20 cellular contexts compared by ENCODE assay signal in genomic region chr1:219092206-219092605, GRCh38.
DNase-seq lines count a peak whose midpoint lies in the region; ATAC-seq, FAIRE-seq and TF ChIP-seq lines count a peak whose summit lies in the region.
"Had no signal": no experiment of that assay in that cellular context is flagged by ENCODE, and none has a peak within 500 bp of the region (broad histone marks: within the 10 kb centered on the region; RNA-seq: fewer than 3 reads in every experiment).

No MANE protein-coding gene starts in this region.

- H3K36me3 ChIP-seq in IMR-90 (ENCODE audit: control insufficient read depth, insufficient read depth, low read length) (no peaks in the 10 kb centered on the region), mammary epithelial cell (ENCODE audit: insufficient read depth, low read length) (no peaks in the 10 kb centered on the region), mesenchymal stem cell (ENCODE audit: control insufficient read depth in 1 of 2, insufficient read depth in 2 of 2, low read depth in 1 of 2, low read length in 2 of 2) (no peaks in the 10 kb centered on the region), HepG2 (replicated peaks in 1 of 2; ENCODE audit: control insufficient read depth in 1 of 2, insufficient read depth in 2 of 2, low read length in 2 of 2) (no peaks in the 10 kb centered on the region)
- H3K36me3 ChIP-seq: colonic mucosa, MG63, neutrophil, upper lobe of right lung had no signal

- TF ChIP-seq POLR2A in IMR-90 (IDR thresholded peaks at IDR 0.05; ENCODE audit: low read depth, low read length) (no peak), HepG2 (IDR thresholded peaks at IDR 0.05; ENCODE audit: insufficient read depth in 1 of 2, low read depth in 2 of 2, low read length in 2 of 2) (no peak)

- no peak overlapping the region for H2AK5ac ChIP-seq in IMR-90 (ENCODE audit: low read depth, low read length)
- no peak overlapping the region for H2AK5ac ChIP-seq in mesenchymal stem cell (ENCODE audit: low read length, severe bottlenecking)

- in situ Hi-C loops in IMR-90 (cut with MboI; ENCODE audit: low sequenced_read_pairs): loop anchor here (25.0 kb wide), 1 partner anchor 470 kb away; no protein-coding TSS in a partner anchor
- in situ Hi-C loops in mammary epithelial cell (cut with MboI; ENCODE audit: low sequenced_read_pairs in 2 of 2): no loop called here
- in situ Hi-C loops in HepG2 (cut with HindIII; ENCODE audit: extremely low pct_ligation_motif_present, low pct_unique_long_range_greater_than_20kb): no loop called here

- H3K79me1 ChIP-seq in IMR-90 (ENCODE audit: low read depth in 1 of 2, low read length in 2 of 2) (no peaks in the 10 kb centered on the region), mesenchymal stem cell (replicated peaks; ENCODE audit: low read length, poor library complexity, severe bottlenecking) (no peaks in the 10 kb centered on the region)

- H2BK15ac ChIP-seq in IMR-90 (ENCODE audit: low read depth, low read length) (no peak overlapping the region), mesenchymal stem cell (ENCODE audit: low read depth, poor library complexity, severe bottlenecking) (no peak overlapping the region)

- H4K20me1 ChIP-seq in IMR-90 (ENCODE audit: insufficient read depth, low read length) (no peaks in the 10 kb centered on the region), mammary epithelial cell (ENCODE audit: insufficient read depth, low read length) (no peaks in the 10 kb centered on the region), HepG2 (ENCODE audit: insufficient read depth, low read length) (no peaks in the 10 kb centered on the region)

- no peak overlapping the region for H4K5ac ChIP-seq in IMR-90 (ENCODE audit: low read depth, low read length)

- H2BK20ac ChIP-seq in IMR-90 (ENCODE audit: low read depth, low read length): no peak overlapping the region

- no peak overlapping the region for H3K14ac ChIP-seq in IMR-90 (replicated peaks; ENCODE audit: low read depth, low read length)
- no peak overlapping the region for H3K14ac ChIP-seq in mesenchymal stem cell (ENCODE audit: low read length in 2 of 2)

- H2BK120ac ChIP-seq in IMR-90 (ENCODE audit: low read depth, low read length): no peak overlapping the region; the same call in 1 of the 2 replicates
- H2BK120ac ChIP-seq in mesenchymal stem cell (ENCODE audit: low read depth, low read length): no peak overlapping the region

- BruUV-seq in IMR-90 (replicated peaks; lab: Mats Ljungman, UMichigan) (no TSS peak), mammary epithelial cell (replicated peaks; lab: Mats Ljungman, UMichigan) (no TSS peak), HepG2 (replicated peaks; lab: Mats Ljungman, UMichigan) (no TSS peak)

- H3K4me3 ChIP-seq in IMR-90 (ENCODE audit: insufficient read depth, low read depth, low read length) (no peak overlapping the region), mammary epithelial cell (replicated peaks in 1 of 3; ENCODE audit: insufficient read depth in 1 of 3, low read depth in 2 of 3, low read length in 3 of 3) (no peak overlapping the region), mesenchymal stem cell (ENCODE audit: insufficient read depth in 1 of 2, low read depth in 1 of 2, low read length in 2 of 2) (no peak overlapping the region), HepG2 (replicated peaks in 1 of 3; ENCODE audit: insufficient read depth in 1 of 3, low read depth in 2 of 3, low read length in 3 of 3) (no peak overlapping the region)
- H3K4me3 ChIP-seq: colonic mucosa, lung, MG63, upper lobe of right lung had no signal

- no peak for TF ChIP-seq RAD21 in IMR-90 (IDR thresholded peaks at IDR 0.05; ENCODE audit: low read length)
- TF ChIP-seq RAD21 in HepG2 (CRISPR knock-in tag; IDR thresholded peaks at IDR 0.05): no peak

- H3K18ac ChIP-seq in IMR-90 (ENCODE audit: low read depth, low read length): no peak overlapping the region
- no peak overlapping the region for H3K18ac ChIP-seq in mesenchymal stem cell (ENCODE audit: low read depth in 1 of 2, low read length in 2 of 2)

- dilution Hi-C loops in IMR-90 (cut with HindIII; ENCODE audit: low sequenced_read_pairs, unreplicated experiment): no loop called here
- dilution Hi-C loops in mammary epithelial cell (cut with HindIII; ENCODE audit: low sequenced_read_pairs): no loop called here

- TF ChIP-seq EP300 in HepG2 (IDR thresholded peaks at IDR 0.05; ENCODE audit: low read depth in 2 of 2, low read length in 2 of 2) (no peak), HepG2 (CRISPR knock-in tag; IDR thresholded peaks at IDR 0.05; ENCODE audit: borderline replicate concordance) (no peak)

- H3K27me3 ChIP-seq in IMR-90 (ENCODE audit: control insufficient read depth, insufficient read depth, low read length) (no peaks in the 10 kb centered on the region), mammary epithelial cell (ENCODE audit: insufficient read depth, low read length) (no peaks in the 10 kb centered on the region), mesenchymal stem cell (ENCODE audit: control insufficient read depth in 1 of 2, insufficient read depth in 1 of 2, low read length in 2 of 2) (no peaks in the 10 kb centered on the region), HepG2 (ENCODE audit: control insufficient read depth in 1 of 2, insufficient read depth in 2 of 2, low read length in 2 of 2) (no peaks in the 10 kb centered on the region)
- H3K27me3 ChIP-seq: colonic mucosa, MG63, neutrophil, upper lobe of right lung had no signal

- CTCF ChIA-PET in IMR-90 (lab: Yijun Ruan, JAX) (no interaction called here), mammary epithelial cell (lab: Charles Lee; ENCODE audit: low non-redundant PET) (no interaction called here), HepG2 (lab: Yijun Ruan, JAX; ENCODE audit: low intra/inter-chr PET ratio, low total read pairs) (no interaction called here)

- H3K9ac ChIP-seq in IMR-90 (ENCODE audit: low read depth, low read length): no peak overlapping the region
- no peak overlapping the region for H3K9ac ChIP-seq in mammary epithelial cell (ENCODE audit: insufficient read depth, low read length)
- H3K9ac ChIP-seq in mesenchymal stem cell (ENCODE audit: low read length): peak overlapping the region; percentile 40
- H3K9ac ChIP-seq in HepG2 (ENCODE audit: insufficient read depth, low read depth, low read length): no peak overlapping the region

- H3K23ac ChIP-seq in IMR-90 (ENCODE audit: low read depth, low read length) (no peak overlapping the region), mesenchymal stem cell (ENCODE audit: low read length in 2 of 2) (no peak overlapping the region)

- no peak overlapping the region for H3K4ac ChIP-seq in IMR-90 (ENCODE audit: low read depth, low read length)
- H3K4ac ChIP-seq in mesenchymal stem cell (ENCODE audit: low read depth in 1 of 2, low read length in 2 of 2): no peak overlapping the region

- intact Hi-C loops in IMR-90 (cut with micrococcal nuclease) (no loop called here), mammary epithelial cell (cut with micrococcal nuclease) (no loop called here), HepG2 (cut with micrococcal nuclease; ENCODE audit: unreplicated experiment) (no loop called here)

- no peak for ATAC-seq in IMR-90 (ENCODE audit: low read depth)
- no peak for ATAC-seq in HG03139 (IDR thresholded peaks at IDR 0.05; ENCODE audit: unreplicated experiment)
- ATAC-seq in HG03159 (IDR thresholded peaks at IDR 0.05; ENCODE audit: unreplicated experiment): no peak
- no peak for ATAC-seq in HepG2
- no peak for ATAC-seq in GM18868 (IDR thresholded peaks at IDR 0.05; ENCODE audit: unreplicated experiment)
- ATAC-seq: upper lobe of right lung had no signal

- H3K4me2 ChIP-seq in IMR-90 (ENCODE audit: low read depth, low read length) (no peak overlapping the region), mammary epithelial cell (ENCODE audit: insufficient read depth, low read depth, low read length) (no peak overlapping the region), mesenchymal stem cell (ENCODE audit: low read length, poor library complexity, severe bottlenecking) (no peak overlapping the region), HepG2 (ENCODE audit: low read depth, low read length) (no peak overlapping the region)

- H3K9me1 ChIP-seq in IMR-90 (ENCODE audit: insufficient read depth, low read length): peaks cover 5% of the 10 kb centered on the region; the same call in 1 of the 2 replicates

- FAIRE-seq in HepG2 (lab: Jason Lieb, UNC): no peak

- H2AK9ac ChIP-seq in IMR-90 (replicated peaks; ENCODE audit: low read depth, low read length, poor library complexity): no peak overlapping the region

- H3K56ac ChIP-seq in IMR-90 (ENCODE audit: extremely low read depth, insufficient read depth, low read length): no peak overlapping the region

- H4K91ac ChIP-seq in IMR-90 (ENCODE audit: insufficient read depth, low read depth, low read length) (no peak overlapping the region), mesenchymal stem cell (ENCODE audit: low read length) (no peak overlapping the region)

- DNase-seq in EH (ENCODE audit: low read depth) (peak; percentile 72), IMR-90 (peak; percentile 65), mammary epithelial cell (peak; percentile 8), mesenchymal stem cell (no peak), HepG2 (ENCODE audit: low spot score) (no peak)
- DNase-seq: activated naive CD8-positive, alpha-beta T cell treated with anti-CD3 and anti-CD28 coated beads, Interleukin-2, amount 10 ng/mL, durations not matched to agents 7 days and 5 days; colonic mucosa; COR-L47; foreskin melanocyte; MG63; NCI-H1436; NCI-H526; stimulated activated CD4-positive, alpha-beta T cell treated with anti-CD3 and anti-CD28 coated beads, Interleukin-12 subunit alpha, Interleukin-12 subunit beta, amount 100 ng/mL, for 4 hours; SW 1271; upper lobe of right lung had no signal

- peak overlapping the region; percentile 58 for H2BK5ac ChIP-seq in IMR-90 (ENCODE audit: low read depth, low read length, poor library complexity, severe bottlenecking)
- no peak overlapping the region for H2BK5ac ChIP-seq in mesenchymal stem cell (ENCODE audit: low read depth, low read length, poor library complexity, severe bottlenecking)

- H2AFZ ChIP-seq in IMR-90 (replicated peaks; ENCODE audit: low read length, poor library complexity) (no peak overlapping the region), mammary epithelial cell (ENCODE audit: low read depth, low read length) (no peak overlapping the region), mesenchymal stem cell (ENCODE audit: low read depth, low read length) (no peak overlapping the region), HepG2 (ENCODE audit: low read length) (no peak overlapping the region)

- H3K79me2 ChIP-seq in mammary epithelial cell (ENCODE audit: insufficient read depth, low read length) (no peaks in the 10 kb centered on the region), HepG2 (ENCODE audit: insufficient read depth, low read length) (no peaks in the 10 kb centered on the region)

- H4K8ac ChIP-seq in IMR-90 (ENCODE audit: low read depth in 2 of 2, low read length in 2 of 2): no peak overlapping the region
- H4K8ac ChIP-seq in mesenchymal stem cell (ENCODE audit: low read length): no peak overlapping the region

- H2BK12ac ChIP-seq in mesenchymal stem cell (ENCODE audit: low read length in 2 of 2): no peak overlapping the region

- no CpG with 5 or more reads among the region's 1 CpG for WGBS in IMR-90 (ENCODE audit: extremely low coverage in 2 of 2, insufficient read length in 1 of 2), 2 experiments
- WGBS in mammary epithelial cell (ENCODE audit: low coverage, missing lambda C conversion rate): 0% methylated on average over 1 of the region's 1 CpG
- WGBS in mesenchymal stem cell: no CpG with 5 or more reads among the region's 1 CpG
- 0% methylated on average over 1 of the region's 1 CpG for WGBS in HepG2 (ENCODE audit: low lambda C conversion rate)

- H3K27ac ChIP-seq in IMR-90 (ENCODE audit: insufficient read depth, low read length) (no peak overlapping the region), mammary epithelial cell (ENCODE audit: insufficient read depth, low read depth, low read length) (no peak overlapping the region), mesenchymal stem cell (ENCODE audit: low read length, poor library complexity, severe bottlenecking) (no peak overlapping the region), HepG2 (ENCODE audit: extremely low read length, insufficient read depth, low read length) (no peak overlapping the region)
- H3K27ac ChIP-seq: colonic mucosa, neutrophil, upper lobe of right lung had no signal

- POLR2A ChIA-PET in IMR-90 (lab: Charles Lee; ENCODE audit: unreplicated experiment) (no interaction called here), HepG2 (lab: Yijun Ruan, JAX) (no interaction called here)

- H3K9me3 ChIP-seq in IMR-90 (ENCODE audit: control insufficient read depth, insufficient read depth, low read length) (no peaks in the 10 kb centered on the region), mammary epithelial cell (replicated peaks; ENCODE audit: insufficient read depth, low read length) (no peaks in the 10 kb centered on the region), mesenchymal stem cell (ENCODE audit: control insufficient read depth, low read length) (no peaks in the 10 kb centered on the region), HepG2 (ENCODE audit: low read length) (no peaks in the 10 kb centered on the region)
- H3K9me3 ChIP-seq: colonic mucosa, neutrophil, upper lobe of right lung had no signal

- no peak for TF ChIP-seq CTCF in IMR-90 (conservative IDR thresholded peaks at IDR 0.05; ENCODE audit: low read depth, low read length)
- TF ChIP-seq CTCF in mammary epithelial cell (conservative IDR thresholded peaks at IDR 0.05 in 1 of 2, IDR thresholded peaks at IDR 0.05 in 1 of 2; ENCODE audit: extremely low read depth in 1 of 2, insufficient read depth in 1 of 2, low read depth in 1 of 2, low read length in 2 of 2): no peak
- TF ChIP-seq CTCF in HepG2 (CRISPR knock-in tag; IDR thresholded peaks at IDR 0.05): no peak

- H3K4me1 ChIP-seq in IMR-90 (ENCODE audit: control insufficient read depth, insufficient read depth, low read length): peaks cover 4% of the 10 kb centered on the region
- H3K4me1 ChIP-seq in mammary epithelial cell (ENCODE audit: insufficient read depth, low read length): peaks cover 13% of the 10 kb centered on the region
- H3K4me1 ChIP-seq in mesenchymal stem cell (ENCODE audit: control insufficient read depth, insufficient read depth, low read depth, low read length): peaks cover 4% of the 10 kb centered on the region
- H3K4me1 ChIP-seq in HepG2 (ENCODE audit: insufficient read depth, low read length): no peaks in the 10 kb centered on the region
- H3K4me1 ChIP-seq: colonic mucosa, upper lobe of right lung had no signal

Comparison
In these comparisons a context has a peak if more than half of its experiments do, and no peak if none do; other contexts are left out.
1. DNase-seq: peak in EH (single experiment), IMR-90 (single experiment) and mammary epithelial cell (single experiment); none in mesenchymal stem cell (single experiment) and HepG2 (single experiment).